In genomic region chr1:75502776-75503175, GRCh38 we compare ENCODE assay signal across 1 cellular context.
TF ChIP-seq lines count a peak whose summit lies in the region.

No MANE protein-coding gene starts in this region.

TF ChIP-seq in K562, 482 proteins besides CTCF, POLR2A, EP300 and RAD21 (continued from another document):
- TF ChIP-seq ATF3 (IDR thresholded peaks at IDR 0.05) (peak; percentile 73; the same call in 1 of the 2 replicates), ATF3 (CRISPR knock-in tag; conservative IDR thresholded peaks at IDR 0.05) (no peak), BCLAF1 (IDR thresholded peaks at IDR 0.05; ENCODE audit: borderline replicate concordance in 1 of 2, control insufficient read depth in 1 of 2, low read depth in 2 of 2, low read length in 1 of 2) (no peak), NFATC3 (IDR thresholded peaks at IDR 0.05) (peak; percentile 85; the same call in 1 of the 2 replicates), CREM (IDR thresholded peaks at IDR 0.05; ENCODE audit: low read depth) (peak; percentile 51; the same call in 1 of the 2 replicates), C11orf30 (IDR thresholded peaks at IDR 0.05; ENCODE audit: low read depth) (peak; percentile 78), ARID1B (IDR thresholded peaks at IDR 0.05) (peak; percentile 24; the same call in 1 of the 2 replicates), SMARCC2 (IDR thresholded peaks at IDR 0.05; ENCODE audit: low read depth) (no peak), JUND (IDR thresholded peaks at IDR 0.05; ENCODE audit: borderline replicate concordance, low read depth, low read length) (peak; percentile 82), JUND (tag; IDR thresholded peaks at IDR 0.05; ENCODE audit: borderline replicate concordance, low read depth, low read length) (peak; percentile 86)
